ENCODE assay signal across 8 cellular contexts in genomic region chr19:45187421-45188100, GRCh38. TPM values are rescaled to one million over a fixed set of nuclear protein-coding genes. Genes with fewer than 3 reads are reported as not detected.
DNase-seq lines count a peak whose midpoint lies in the region; ATAC-seq and TF ChIP-seq lines count a peak whose summit lies in the region.
"Had no signal": no experiment of that assay in that cellular context is flagged by ENCODE, and none has a peak within 500 bp of the region (broad histone marks: within the 10 kb centered on the region; RNA-seq: fewer than 3 reads in every experiment).

No MANE protein-coding gene starts in this region.

- H3K27me3 ChIP-seq in thyroid gland (no peaks in the 10 kb centered on the region), tibial artery (no peaks in the 10 kb centered on the region)

- TF ChIP-seq POLR2A in thyroid gland (IDR thresholded peaks at IDR 0.05) = no peak

- TF ChIP-seq CTCF in epithelial cell of esophagus (IDR thresholded peaks at IDR 0.05; ENCODE audit: insufficient read depth, low read depth, low read length, missing control alignments) (peak; percentile 67), thyroid gland (IDR thresholded peaks at IDR 0.05) (peak; percentile 44 to 72 (median 50)), tibial artery (IDR thresholded peaks at IDR 0.05) (peak in 1 of 2 experiments; percentile 26)

- DNase-seq in GDM1 (lab: John Stamatoyannopoulos, UW) = peak; percentile 18
- DNase-seq in NCI-H2029 treated with DMSO at 0.1 percent for 48 hours (lab: John Stamatoyannopoulos, UW) = peak; percentile 22
- peak; percentile 35 for DNase-seq in epithelial cell of esophagus (ENCODE audit: low read depth)
- DNase-seq in thyroid gland = peak; percentile 31 to 34
- DNase-seq in tibial artery = no peak

- no peak for ATAC-seq in GM21447 (IDR thresholded peaks at IDR 0.05; ENCODE audit: unreplicated experiment)

- no peaks in the 10 kb centered on the region for H3K36me3 ChIP-seq in thyroid gland
- peaks cover 0 to 15% (median 0%) of the 10 kb centered on the region in 3 donors for H3K36me3 ChIP-seq in tibial artery

- intact Hi-C loops in thyroid gland (cut with DNase I) (no loop called here), tibial artery (cut with DNase I; ENCODE audit: low total_unique reads) (no loop called here)

- 26 to 40% methylated on average over 11 to 12 of the region's 12 CpGs for WGBS in thyroid gland, 2 donors

- H3K27ac ChIP-seq in thyroid gland = no peak overlapping the region
- no peak overlapping the region for H3K27ac ChIP-seq in tibial artery
- H3K27ac ChIP-seq: SK-N-MC, skin epidermis had no signal

- no peaks in the 10 kb centered on the region for H3K9me3 ChIP-seq in thyroid gland
- no peaks in the 10 kb centered on the region for H3K9me3 ChIP-seq in tibial artery

- no peaks in the 10 kb centered on the region for H3K4me1 ChIP-seq in thyroid gland
- no peaks in the 10 kb centered on the region for H3K4me1 ChIP-seq in tibial artery

- no peak overlapping the region for H3K4me3 ChIP-seq in epithelial cell of esophagus (ENCODE audit: low read length)
- H3K4me3 ChIP-seq in thyroid gland (replicated peaks in 1 of 3) = no peak overlapping the region
- H3K4me3 ChIP-seq in tibial artery = no peak overlapping the region
- H3K4me3 ChIP-seq: SK-N-MC, skin epidermis had no signal

RNA-seq across cellular contexts. Expression of gene BLOC1S3, which starts 9.0 kb away (rescaled TPM):
- total RNA-seq in thyroid gland = 10 to 100 TPM in 3 of 4 donors, 1 to 10 TPM in 1; 9.1 to 15.4 (median 11.9) TPM

RNA-seq across cellular contexts. Expression of gene TRAPPC6A, which starts 9.5 kb away (rescaled TPM):
- 10 to 100 TPM; 25.0 to 53.3 (median 38.8) TPM for total RNA-seq in thyroid gland

RNA-seq across cellular contexts. Expression of gene NKPD1, which starts 26.8 kb away (rescaled TPM):
- 1 to 10 TPM in 1 of 4 donors, under 1 TPM in 3; 0.44 to 1.3 (median 0.68) TPM for total RNA-seq in thyroid gland

RNA-seq across cellular contexts. Expression of gene EXOC3L2, which starts 57.6 kb away (rescaled TPM):
- total RNA-seq in thyroid gland = 10 to 100 TPM in 2 of 4 donors, 1 to 10 TPM in 2; 2.1 to 17.2 (median 11.4) TPM

Comparison
In these comparisons a context has a peak if more than half of its experiments do, and no peak if none do; other contexts are left out.
1. DNase-seq: peak in GDM1 (single experiment), NCI-H2029 treated with DMSO at 0.1 percent for 48 hours (single experiment), epithelial cell of esophagus (single experiment) and thyroid gland (2 of 2); none in tibial artery (0 of 2).